8 cellular contexts compared by ENCODE assay signal in the genomic region with DNA sequence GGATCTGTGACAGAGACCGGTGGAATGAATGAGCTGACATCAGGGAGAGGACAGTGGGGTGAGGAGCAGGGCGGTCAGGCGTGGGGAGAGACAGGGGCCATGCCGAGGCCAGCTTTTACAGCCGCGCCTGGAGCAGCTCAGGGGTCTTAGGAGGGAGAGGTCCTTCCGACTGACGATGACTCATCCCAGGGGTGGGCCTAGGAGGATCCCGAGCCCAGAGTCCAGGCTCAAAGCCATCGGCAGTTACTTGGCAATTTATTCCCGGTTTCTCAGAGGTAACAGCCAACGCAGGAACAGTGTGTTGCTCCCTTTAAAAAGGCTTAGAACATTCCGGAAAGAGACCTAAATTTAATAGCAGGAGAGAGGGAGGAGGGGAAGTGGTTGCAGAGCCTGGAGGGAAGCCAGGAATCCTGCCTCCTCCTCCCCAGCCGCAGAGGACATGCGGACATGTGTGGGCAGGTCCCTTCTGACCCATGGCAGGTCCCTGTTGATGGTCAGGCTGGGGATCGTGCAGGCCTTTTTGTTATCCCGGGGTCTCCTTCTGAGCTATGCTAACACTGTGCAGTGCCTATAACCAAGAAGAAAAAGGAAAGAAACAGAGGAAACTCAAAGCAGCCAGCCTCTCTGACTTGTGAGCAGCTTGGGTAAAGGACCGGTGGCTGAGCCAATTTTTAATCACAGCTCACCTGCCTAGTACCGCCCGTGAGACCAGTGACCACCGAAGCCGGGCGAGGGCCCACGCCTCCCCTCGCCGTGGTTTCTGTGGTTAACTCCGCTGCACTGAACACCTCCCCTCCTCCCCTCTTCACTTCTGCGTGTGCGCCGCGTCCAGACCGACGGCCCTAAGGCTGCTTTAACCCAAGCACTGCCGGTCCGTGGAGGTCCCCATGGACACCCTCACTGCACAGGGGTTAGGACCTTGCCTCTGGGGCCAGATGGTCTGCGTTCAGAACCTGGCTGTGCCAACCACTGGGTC.
A peak's percentile ranks its signal among the peaks of the same experiment; 100 is the strongest.
DNase-seq lines count a peak whose midpoint lies in the region; ATAC-seq and TF ChIP-seq lines count a peak whose summit lies in the region.

No MANE protein-coding gene starts in this region.

- H3K9me3 ChIP-seq in effector memory CD4-positive, alpha-beta T cell (ENCODE audit: control insufficient read depth, low read length): no peaks in the 10 kb centered on the region

- H3K4me1 Mint-ChIP-seq in naive thymus-derived CD8-positive, alpha-beta T cell: peaks cover 5 to 36% (median 16%) of the 10 kb centered on the region in 4 donors

- ATAC-seq in GM19455 (IDR thresholded peaks at IDR 0.05; ENCODE audit: unreplicated experiment): peak; percentile 44
- ATAC-seq in naive thymus-derived CD8-positive, alpha-beta T cell: peak; percentile 20 to 42

- no peaks in the 10 kb centered on the region for H3K4me1 ChIP-seq in effector memory CD4-positive, alpha-beta T cell (ENCODE audit: control insufficient read depth, insufficient read depth, low read length, poor library complexity, severe bottlenecking)

- peaks cover 0 to 10% (median 0%) of the 10 kb centered on the region in 3 donors for H3K36me3 Mint-ChIP-seq in naive thymus-derived CD8-positive, alpha-beta T cell

- peak overlapping the region in 5 of 10 donors; percentile 14 to 60 (median 42) for H3K27ac Mint-ChIP-seq in naive thymus-derived CD8-positive, alpha-beta T cell

- H3K4me3 ChIP-seq in choroid plexus epithelial cell (ENCODE audit: low read depth, low read length): peak overlapping the region; percentile 53
- no peak overlapping the region for H3K4me3 ChIP-seq in effector memory CD4-positive, alpha-beta T cell (ENCODE audit: insufficient read depth, low read depth, low read length, poor library complexity, severe bottlenecking)

- H3K36me3 ChIP-seq in effector memory CD4-positive, alpha-beta T cell (ENCODE audit: control insufficient read depth, insufficient read depth, low read length): no peaks in the 10 kb centered on the region

- DNase-seq in EH (ENCODE audit: low read depth): peak; percentile 70
- peak; percentile 64 for DNase-seq in LHCN-M2 (ENCODE audit: low read depth)
- DNase-seq in choroid plexus epithelial cell (ENCODE audit: low read depth): peak; percentile 64
- peak in 1 of 10 donors; percentile 7 for DNase-seq in naive thymus-derived CD8-positive, alpha-beta T cell
- DNase-seq in stimulated activated naive CD4-positive, alpha-beta T cell treated with Interleukin-2 at 50 U/mL for 16 hours (lab: John Stamatoyannopoulos, UW): no peak
- DNase-seq in effector memory CD4-positive, alpha-beta T cell: no peak
- no peak for DNase-seq in NCI-H82 (lab: John Stamatoyannopoulos, UW)

- no peak for TF ChIP-seq CTCF in choroid plexus epithelial cell (conservative IDR thresholded peaks at IDR 0.05; ENCODE audit: low read depth, low read length)

- H3K27ac ChIP-seq in effector memory CD4-positive, alpha-beta T cell (ENCODE audit: insufficient read depth, low read length, poor library complexity, severe bottlenecking): no peak overlapping the region

- peaks cover 5% of the 10 kb centered on the region for H3K27me3 ChIP-seq in effector memory CD4-positive, alpha-beta T cell (replicated peaks; ENCODE audit: control insufficient read depth, insufficient read depth, low read length, poor library complexity, severe bottlenecking)

- POLR2A ChIA-PET in naive thymus-derived CD8-positive, alpha-beta T cell (lab: Charles Lee): no interaction called here

- peak overlapping the region; percentile 11 to 67 (median 56) for H3K4me3 Mint-ChIP-seq in naive thymus-derived CD8-positive, alpha-beta T cell

- peaks cover 20 to 46% (median 32%) of the 10 kb centered on the region in 5 donors for H3K27me3 Mint-ChIP-seq in naive thymus-derived CD8-positive, alpha-beta T cell

- peaks cover 0 to 11% (median 2%) of the 10 kb centered on the region in 9 donors for H3K9me3 Mint-ChIP-seq in naive thymus-derived CD8-positive, alpha-beta T cell

Comparison
In these comparisons a context has a peak if more than half of its experiments do, and no peak if none do; other contexts are left out.
1. DNase-seq: peak in EH (single experiment), LHCN-M2 (single experiment) and choroid plexus epithelial cell (single experiment); none in stimulated activated naive CD4-positive, alpha-beta T cell treated with Interleukin-2 at 50 U/mL for 16 hours (single experiment), effector memory CD4-positive, alpha-beta T cell (0 of 3) and NCI-H82 (single experiment).